In genomic region chr10:88582806-88583583, GRCh38 we compare ENCODE assay signal across 8 cellular contexts. TPM values are rescaled to one million over a fixed set of nuclear protein-coding genes. Genes with fewer than 3 reads are reported as not detected.
DNase-seq lines count a peak whose midpoint lies in the region; ATAC-seq and TF ChIP-seq lines count a peak whose summit lies in the region.

RNLS (minus strand) TSS chr10:88583318.

- peaks cover 0 to 2% of the 10 kb centered on the region in 2 donors for H3K9me3 ChIP-seq in ovary

- no peaks in the 10 kb centered on the region for H3K27me3 ChIP-seq in ovary

- H3K36me3 ChIP-seq in ovary: no peaks in the 10 kb centered on the region

- H3K4me3 ChIP-seq in AG10803 (ENCODE audit: low read length): peak within 1 kb of the TSS; percentile 70
- peak within 1 kb of the TSS; percentile 65 for H3K4me3 ChIP-seq in ovary

- intact Hi-C loops in cardiac septum (cut with DNase I) (no loop called here), ovary (cut with DNase I) (no loop called here)

- TF ChIP-seq EP300 in ovary (IDR thresholded peaks at IDR 0.05): no peak

- peak; percentile 64 for TF ChIP-seq CTCF in AG10803 (conservative IDR thresholded peaks at IDR 0.05; ENCODE audit: low read length)
- TF ChIP-seq CTCF in ovary (IDR thresholded peaks at IDR 0.05): peak; percentile 76 to 91 (median 88)

- H3K27ac ChIP-seq in ovary (peak within 1 kb of the TSS; percentile 86 to 87), temporal lobe (ENCODE audit: low read depth, low read length) (peak within 1 kb of the TSS; percentile 87)

- TF ChIP-seq POLR2A in ovary (IDR thresholded peaks at IDR 0.05): peak; percentile 52

- H3K4me1 ChIP-seq in ovary (ENCODE audit: insufficient read depth): no peaks in the 10 kb centered on the region

- DNase-seq in AG10803 (ENCODE audit: low read depth) (peak; percentile 58), SKM-1 treated with dmso at 0.1 percent for 144 hours (lab: John Stamatoyannopoulos, UW; ENCODE audit: unreplicated experiment) (peak; percentile 18), cardiac septum (ENCODE audit: low spot score) (peak; percentile 89), ovary (peak; percentile 68 to 88 (median 81))
- peak; percentile 22 for DNase-seq in activated naive CD8-positive, alpha-beta T cell treated with anti-CD3 and anti-CD28 coated beads, Interleukin-2, amount 50 U/mL, for 16 hours (ENCODE audit: low read depth, low spot score)

- 1 to 2% (median 1%) methylated on average over 61 to 63 of the region's 63 CpGs for WGBS in ovary, 3 donors

- ATAC-seq in GM19043 (IDR thresholded peaks at IDR 0.05; ENCODE audit: low read depth, unreplicated experiment) (peak; percentile 72), HG03378 (IDR thresholded peaks at IDR 0.05; ENCODE audit: unreplicated experiment) (peak; percentile 72)

RNA-seq across cellular contexts. Expression of gene RNLS, which starts in this region (rescaled TPM):
- 10.4 TPM for total RNA-seq in cardiac septum
- 10 to 100 TPM in 6 of 7 donors, 1 to 10 TPM in 1; 9.3 to 21.9 (median 15.8) TPM for total RNA-seq in ovary
- polyA plus RNA-seq in ovary: 10 to 100 TPM in 1 of 2 donors, 1 to 10 TPM in 1; 7.5 to 11.7 TPM
- total RNA-seq in temporal lobe: 4.2 TPM

Comparison
In these comparisons a context has a peak if more than half of its experiments do, and no peak if none do; other contexts are left out.
1. Peak in every context shown above with its lines: DNase-seq, ATAC-seq, H3K4me3 ChIP-seq and H3K27ac ChIP-seq.
2. DNase-seq: peak in every context shown above with its lines; median percentile 89 in cardiac septum; 81 in ovary; 58 in AG10803; 22 in activated naive CD8-positive, alpha-beta T cell treated with anti-CD3 and anti-CD28 coated beads, Interleukin-2, amount 50 U/mL, for 16 hours; 18 in SKM-1 treated with dmso at 0.1 percent for 144 hours.